ENCODE assay signal across 19 cellular contexts in the genomic region with DNA sequence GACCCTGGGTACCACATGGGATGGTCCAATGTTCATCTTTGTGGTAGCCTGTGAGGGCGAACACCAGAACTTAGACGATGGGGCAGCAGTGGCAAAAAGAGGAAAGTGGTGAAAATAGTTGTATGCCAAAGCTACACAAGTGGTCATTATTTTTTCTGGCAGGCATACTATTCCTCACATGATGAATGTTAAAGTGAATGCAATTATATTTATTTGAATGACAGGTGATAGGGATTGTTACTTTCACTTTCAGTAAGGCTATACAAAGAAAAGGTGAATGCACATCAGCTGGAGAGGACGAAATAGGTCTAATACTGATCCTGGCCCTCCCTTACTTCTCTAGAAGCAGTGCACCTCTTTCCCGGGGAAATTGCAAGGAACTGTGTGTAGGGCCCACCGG.
A peak's percentile ranks its signal among the peaks of the same experiment; 100 is the strongest.
DNase-seq lines count a peak whose midpoint lies in the region; ATAC-seq and TF ChIP-seq lines count a peak whose summit lies in the region.
"Had no signal": no experiment of that assay in that cellular context is flagged by ENCODE, and none has a peak within 500 bp of the region (broad histone marks: within the 10 kb centered on the region; RNA-seq: fewer than 3 reads in every experiment).

No MANE protein-coding gene starts in this region.

- no peak for TF ChIP-seq CTCF in neural progenitor cell (IDR thresholded peaks at IDR 0.05)

- H3F3A ChIP-seq in neural progenitor cell (ENCODE audit: low read depth), result no peaks in the 10 kb centered on the region

- H2AFZ ChIP-seq in neural progenitor cell (replicated peaks), result peak overlapping the region; percentile 77

- H3K4me1 Mint-ChIP-seq in T-helper 17 cell (peaks cover 4% of the 10 kb centered on the region), neural progenitor cell (peaks cover 25% of the 10 kb centered on the region)
- H3K4me1 Mint-ChIP-seq: B cell had no signal

- H3K79me2 ChIP-seq in neural progenitor cell (ENCODE audit: low read depth), result no peaks in the 10 kb centered on the region

- H3K4me3 Mint-ChIP-seq in T-helper 17 cell, result peak overlapping the region; percentile 61
- no peak overlapping the region for H3K4me3 Mint-ChIP-seq in neural progenitor cell
- H3K4me3 Mint-ChIP-seq: B cell had no signal

- no peaks in the 10 kb centered on the region for H3K36me3 ChIP-seq in neural progenitor cell
- H3K36me3 ChIP-seq: MG63 had no signal

- peaks cover 6% of the 10 kb centered on the region for H3K4me1 ChIP-seq in neural progenitor cell
- H3K4me1 ChIP-seq: Caco-2 had no signal

- H3K27ac ChIP-seq in neural progenitor cell, result no peak overlapping the region
- H3K27ac ChIP-seq: 22Rv1, SK-N-MC had no signal

- H3K4me2 ChIP-seq in neural progenitor cell, result no peak overlapping the region

- no peak overlapping the region for H3K4me3 ChIP-seq in neural progenitor cell
- H3K4me3 ChIP-seq: MG63, SK-N-MC had no signal

- H3K36me3 Mint-ChIP-seq in T-helper 17 cell (ENCODE audit: low read depth) (no peaks in the 10 kb centered on the region), neural progenitor cell (peaks cover 5% of the 10 kb centered on the region)

- no peaks in the 10 kb centered on the region for H4K20me1 ChIP-seq in neural progenitor cell (ENCODE audit: low read depth)

- ATAC-seq in T-helper 17 cell, result no peak
- ATAC-seq in HG03280 (IDR thresholded peaks at IDR 0.05; ENCODE audit: unreplicated experiment), result no peak

- H3K9ac ChIP-seq in neural progenitor cell, result no peak overlapping the region

- H3K27ac Mint-ChIP-seq in T-helper 17 cell (no peak overlapping the region), neural progenitor cell (no peak overlapping the region)
- H3K27ac Mint-ChIP-seq: B cell had no signal

- peak; percentile 55 for DNase-seq in NCI-H2029 treated with DMSO at 0.1 percent for 48 hours (lab: John Stamatoyannopoulos, UW)
- no peak for DNase-seq in NCI-H2029 (lab: John Stamatoyannopoulos, UW)
- peak; percentile 2 for DNase-seq in HPDE6-E6E7 (ENCODE audit: extremely low spot score)
- DNase-seq in T-helper 17 cell, result no peak
- no peak for DNase-seq in neural progenitor cell (ENCODE audit: low spot score)
- DNase-seq in activated CD4-positive, alpha-beta T cell treated with anti-CD3 and anti-CD28 coated beads for 4 hours, result no peak
- no peak for DNase-seq in COR-L47 (lab: John Stamatoyannopoulos, UW)
- DNase-seq: Caco-2, Kasumi-1, MG63, NCI-H1092, NCI-H1436 treated with DMSO at 0.1 percent for 48 hours, NCI-H345, NCI-H524 treated with DMSO at 0.1 percent for 48 hours, SHP77 had no signal

- H3K27me3 ChIP-seq in neural progenitor cell, result no peaks in the 10 kb centered on the region
- H3K27me3 ChIP-seq: MG63 had no signal

- H3K27me3 Mint-ChIP-seq in T-helper 17 cell (peaks cover 6% of the 10 kb centered on the region), neural progenitor cell (ENCODE audit: insufficient read depth, low read depth) (no peaks in the 10 kb centered on the region)
- H3K27me3 Mint-ChIP-seq: B cell had no signal

- H3K9me3 Mint-ChIP-seq in neural progenitor cell, result peaks cover 15% of the 10 kb centered on the region

- no peaks in the 10 kb centered on the region for H3K9me3 ChIP-seq in T-helper 17 cell (ENCODE audit: control insufficient read depth, low read length, poor library complexity, severe bottlenecking)
- H3K9me3 ChIP-seq in neural progenitor cell (ENCODE audit: low read depth), result no peaks in the 10 kb centered on the region
- H3K9me3 ChIP-seq: Caco-2, MG63 had no signal

Comparison
In these comparisons a context has a peak if more than half of its experiments do, and no peak if none do; other contexts are left out.
1. DNase-seq: peak in NCI-H2029 treated with DMSO at 0.1 percent for 48 hours (single experiment) and HPDE6-E6E7 (single experiment); none in NCI-H2029 (single experiment), T-helper 17 cell (0 of 3), neural progenitor cell (single experiment), activated CD4-positive, alpha-beta T cell treated with anti-CD3 and anti-CD28 coated beads for 4 hours (0 of 2) and COR-L47 (single experiment).